Comparison of ENCODE assay signal across 1 cellular context in genomic region chr19:14048439-14049153, GRCh38.
TF ChIP-seq lines count a peak whose summit lies in the region.

No MANE protein-coding gene starts in this region.

TF ChIP-seq in A549, 52 proteins besides CTCF, POLR2A, EP300 and RAD21 (continued from another document):
- TF ChIP-seq, protein P1, sequence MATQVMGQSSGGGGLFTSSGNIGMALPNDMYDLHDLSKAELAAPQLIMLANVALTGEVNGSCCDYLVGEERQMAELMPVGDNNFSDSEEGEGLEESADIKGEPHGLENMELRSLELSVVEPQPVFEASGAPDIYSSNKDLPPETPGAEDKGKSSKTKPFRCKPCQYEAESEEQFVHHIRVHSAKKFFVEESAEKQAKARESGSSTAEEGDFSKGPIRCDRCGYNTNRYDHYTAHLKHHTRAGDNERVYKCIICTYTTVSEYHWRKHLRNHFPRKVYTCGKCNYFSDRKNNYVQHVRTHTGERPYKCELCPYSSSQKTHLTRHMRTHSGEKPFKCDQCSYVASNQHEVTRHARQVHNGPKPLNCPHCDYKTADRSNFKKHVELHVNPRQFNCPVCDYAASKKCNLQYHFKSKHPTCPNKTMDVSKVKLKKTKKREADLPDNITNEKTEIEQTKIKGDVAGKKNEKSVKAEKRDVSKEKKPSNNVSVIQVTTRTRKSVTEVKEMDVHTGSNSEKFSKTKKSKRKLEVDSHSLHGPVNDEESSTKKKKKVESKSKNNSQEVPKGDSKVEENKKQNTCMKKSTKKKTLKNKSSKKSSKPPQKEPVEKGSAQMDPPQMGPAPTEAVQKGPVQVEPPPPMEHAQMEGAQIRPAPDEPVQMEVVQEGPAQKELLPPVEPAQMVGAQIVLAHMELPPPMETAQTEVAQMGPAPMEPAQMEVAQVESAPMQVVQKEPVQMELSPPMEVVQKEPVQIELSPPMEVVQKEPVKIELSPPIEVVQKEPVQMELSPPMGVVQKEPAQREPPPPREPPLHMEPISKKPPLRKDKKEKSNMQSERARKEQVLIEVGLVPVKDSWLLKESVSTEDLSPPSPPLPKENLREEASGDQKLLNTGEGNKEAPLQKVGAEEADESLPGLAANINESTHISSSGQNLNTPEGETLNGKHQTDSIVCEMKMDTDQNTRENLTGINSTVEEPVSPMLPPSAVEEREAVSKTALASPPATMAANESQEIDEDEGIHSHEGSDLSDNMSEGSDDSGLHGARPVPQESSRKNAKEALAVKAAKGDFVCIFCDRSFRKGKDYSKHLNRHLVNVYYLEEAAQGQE (IDR thresholded peaks at IDR 0.05): no peak
- no peak for TF ChIP-seq RNF2 (IDR thresholded peaks at IDR 0.05; ENCODE audit: borderline replicate concordance, low read depth)
